ENCODE assay signal across 39 cellular contexts in the genomic region with DNA sequence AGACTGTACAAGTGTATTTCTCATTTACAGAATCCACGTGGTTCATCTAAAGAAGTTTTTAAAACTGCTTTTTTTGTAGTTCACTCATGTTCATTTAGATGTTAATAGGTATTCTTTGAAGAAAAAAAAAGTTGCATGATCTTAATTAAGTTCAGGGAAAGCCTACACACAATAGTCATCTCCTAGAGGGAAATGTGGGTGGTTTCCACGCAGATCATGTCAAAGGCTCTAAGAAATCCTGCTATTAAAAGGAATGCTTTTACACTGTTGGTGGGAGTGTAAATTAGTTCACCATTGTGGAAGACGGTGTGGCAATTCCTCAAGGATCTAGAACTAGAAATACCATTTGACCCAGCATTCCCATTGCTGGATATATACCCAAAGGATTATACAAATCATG.
"Had no signal": no experiment of that assay in that cellular context is flagged by ENCODE, and none has a peak within 500 bp of the region (broad histone marks: within the 10 kb centered on the region; RNA-seq: fewer than 3 reads in every experiment).

No MANE protein-coding gene starts in this region.

- H3K36me3 ChIP-seq: adrenal gland, ascending aorta, brain microvascular endothelial cell, breast epithelium, cardiac muscle cell had no signal

- H3K36me3 Mint-ChIP-seq: activated naive CD4-positive, alpha-beta T cell treated with anti-CD3 and anti-CD28 coated beads, Interleukin-2, amount 10 ng/mL, durations not matched to agents 7 days and 5 days; activated naive CD4-positive, alpha-beta T cell treated with anti-CD3 and anti-CD28 coated beads, Interleukin-2, amount 50 U/mL, for 24 hours; activated naive CD4-positive, alpha-beta T cell treated with anti-CD3 and anti-CD28 coated beads, Interleukin-2, amount 50 U/mL, for 72 hours; activated naive CD8-positive, alpha-beta T cell; activated naive CD8-positive, alpha-beta T cell treated with anti-CD3 and anti-CD28 coated beads for 36 hours; activated naive CD8-positive, alpha-beta T cell treated with anti-CD3 and anti-CD28 coated beads, Interleukin-2, amount 10 ng/mL, durations not matched to agents 7 days and 5 days; brain had no signal

- H3K9me3 Mint-ChIP-seq: activated naive CD4-positive, alpha-beta T cell treated with anti-CD3 and anti-CD28 coated beads for 36 hours; activated naive CD4-positive, alpha-beta T cell treated with anti-CD3 and anti-CD28 coated beads, Interleukin-2, amount 10 ng/mL, durations not matched to agents 7 days and 5 days; activated naive CD4-positive, alpha-beta T cell treated with anti-CD3 and anti-CD28 coated beads, Interleukin-2, amount 50 U/mL, for 24 hours; activated naive CD4-positive, alpha-beta T cell treated with anti-CD3 and anti-CD28 coated beads, Interleukin-2, amount 50 U/mL, for 72 hours; activated naive CD8-positive, alpha-beta T cell treated with anti-CD3 and anti-CD28 coated beads for 36 hours; activated naive CD8-positive, alpha-beta T cell treated with anti-CD3 and anti-CD28 coated beads, Interleukin-2, amount 10 ng/mL, durations not matched to agents 7 days and 5 days; activated naive CD8-positive, alpha-beta T cell treated with anti-CD3 and anti-CD28 coated beads, Interleukin-2, amount 50 U/mL, for 24 hours; activated T-cell treated with anti-CD3 and anti-CD28 coated beads, Interleukin-2, amount 50 U/mL, for 24 hours; activated T-cell treated with anti-CD3 and anti-CD28 coated beads, Interleukin-2, amount 50 U/mL, for 4 hours; activated T-cell treated with anti-CD3 and anti-CD28 coated beads, Interleukin-2, amount 50 U/mL, for 72 hours; activated T-helper 1 cell treated with anti-CD3 and anti-CD28 coated beads, Interleukin-12 subunit alpha, Interleukin-12 subunit beta, Interleukin-2, Interleukin-4 antibody, amounts not matched to agents 30 ng/mL and 10 ng/mL and 1 ng/mL, durations not matched to agents 14 hours and 24 hours and 36 hours; activated T-helper 17 cell treated with anti-CD3 and anti-CD28 coated beads, Interleukin-2, amount 50 U/mL, for 72 hours; activated T-helper 2 cell treated with anti-CD3 and anti-CD28 coated beads, Interferon-gamma antibody, Interleukin-2, Interleukin-4, amounts not matched to agents 10 μg/mL and 5 μg/mL and 100 μg/mL, durations not matched to agents 14 hours and 24 hours and 36 hours; brain had no signal

- H3K4me1 ChIP-seq: adrenal gland, ascending aorta, body of pancreas, breast epithelium had no signal

- FAIRE-seq: astrocyte, bronchial epithelial cell had no signal

- H3K27me3 ChIP-seq: adrenal gland, ascending aorta, body of pancreas, brain microvascular endothelial cell, breast epithelium, cardiac muscle cell had no signal

- H3K27me3 Mint-ChIP-seq: activated naive CD4-positive, alpha-beta T cell treated with anti-CD3 and anti-CD28 coated beads, Interleukin-2, amount 10 ng/mL, durations not matched to agents 7 days and 5 days; activated naive CD4-positive, alpha-beta T cell treated with anti-CD3 and anti-CD28 coated beads, Interleukin-2, amount 50 U/mL, for 24 hours; activated naive CD8-positive, alpha-beta T cell; activated naive CD8-positive, alpha-beta T cell treated with anti-CD3 and anti-CD28 coated beads for 36 hours; activated naive CD8-positive, alpha-beta T cell treated with anti-CD3 and anti-CD28 coated beads, Interleukin-2, amount 50 U/mL, for 24 hours; activated T-cell treated with anti-CD3 and anti-CD28 coated beads, Interleukin-2, amount 50 U/mL, for 24 hours; central memory CD8-positive, alpha-beta T cell had no signal

- H3K27ac ChIP-seq: adrenal gland, ascending aorta, body of pancreas, brain microvascular endothelial cell, breast epithelium, cardiac muscle cell had no signal

- H3K27ac Mint-ChIP-seq: activated naive CD4-positive, alpha-beta T cell treated with anti-CD3 and anti-CD28 coated beads for 36 hours; activated naive CD4-positive, alpha-beta T cell treated with anti-CD3 and anti-CD28 coated beads, Interleukin-2, amount 10 ng/mL, durations not matched to agents 7 days and 5 days; activated naive CD4-positive, alpha-beta T cell treated with anti-CD3 and anti-CD28 coated beads, Interleukin-2, amount 50 U/mL, for 24 hours; activated naive CD4-positive, alpha-beta T cell treated with anti-CD3 and anti-CD28 coated beads, Interleukin-2, amount 50 U/mL, for 72 hours; activated naive CD8-positive, alpha-beta T cell; activated naive CD8-positive, alpha-beta T cell treated with anti-CD3 and anti-CD28 coated beads for 36 hours; activated naive CD8-positive, alpha-beta T cell treated with anti-CD3 and anti-CD28 coated beads, Interleukin-2, amount 10 ng/mL, durations not matched to agents 7 days and 5 days; activated naive CD8-positive, alpha-beta T cell treated with anti-CD3 and anti-CD28 coated beads, Interleukin-2, amount 50 U/mL, for 24 hours; activated T-cell treated with anti-CD3 and anti-CD28 coated beads, Interleukin-2, amount 50 U/mL, for 24 hours; activated T-cell treated with anti-CD3 and anti-CD28 coated beads, Interleukin-2, amount 50 U/mL, for 72 hours; activated T-helper 1 cell treated with anti-CD3 and anti-CD28 coated beads, Interleukin-12 subunit alpha, Interleukin-12 subunit beta, Interleukin-2, Interleukin-4 antibody, amounts not matched to agents 30 ng/mL and 10 ng/mL and 1 ng/mL, durations not matched to agents 14 hours and 24 hours and 36 hours; activated T-helper 17 cell treated with anti-CD3 and anti-CD28 coated beads, Interleukin-2, amount 50 U/mL, for 72 hours; activated T-helper 2 cell treated with anti-CD3 and anti-CD28 coated beads, Interferon-gamma antibody, Interleukin-2, Interleukin-4, amounts not matched to agents 10 μg/mL and 5 μg/mL and 100 μg/mL, durations not matched to agents 14 hours and 24 hours and 36 hours; brain had no signal

- ATAC-seq: activated naive CD4-positive, alpha-beta T cell treated with anti-CD3 and anti-CD28 coated beads, Interleukin-2, amount 50 U/mL, for 72 hours; activated naive CD8-positive, alpha-beta T cell treated with anti-CD3 and anti-CD28 coated beads, Interleukin-2, amount 50 U/mL, for 24 hours; activated T-cell treated with anti-CD3 and anti-CD28 coated beads, Interleukin-2, amount 50 U/mL, for 4 hours; activated T-cell treated with anti-CD3 and anti-CD28 coated beads, Interleukin-2, amount 50 U/mL, for 72 hours; activated T-helper 17 cell treated with anti-CD3 and anti-CD28 coated beads, Interleukin-2, amount 50 U/mL, for 72 hours; body of pancreas had no signal

- DNase-seq: activated effector memory CD4-positive, alpha-beta T cell treated with anti-CD3 and anti-CD28 coated beads, Interleukin-2, amount 50 U/mL, for 16 hours; activated effector memory CD4-positive, alpha-beta T cell treated with Interleukin-2 at 50 U/mL for 16 hours; activated gamma-delta T cell; activated gamma-delta T cell treated with Interleukin-2 at 50 U/mL for 16 hours; activated naive CD4-positive, alpha-beta T cell; activated naive CD4-positive, alpha-beta T cell treated with anti-CD3 and anti-CD28 coated beads for 36 hours; activated naive CD4-positive, alpha-beta T cell treated with anti-CD3 and anti-CD28 coated beads, Interleukin-2, amount 10 ng/mL, durations not matched to agents 7 days and 5 days; activated naive CD4-positive, alpha-beta T cell treated with anti-CD3 and anti-CD28 coated beads, Interleukin-2, amount 50 U/mL, for 16 hours; activated naive CD4-positive, alpha-beta T cell treated with Interleukin-2 at 50 U/mL for 16 hours; activated naive CD8-positive, alpha-beta T cell treated with anti-CD3 and anti-CD28 coated beads for 36 hours; activated naive CD8-positive, alpha-beta T cell treated with anti-CD3 and anti-CD28 coated beads, Interleukin-2, amount 10 ng/mL, durations not matched to agents 7 days and 5 days; activated naive CD8-positive, alpha-beta T cell treated with anti-CD3 and anti-CD28 coated beads, Interleukin-2, amount 50 U/mL, for 24 hours; activated T-cell treated with anti-CD3 and anti-CD28 coated beads, Interleukin-2, amount 50 U/mL, for 1 hour; activated T-cell treated with anti-CD3 and anti-CD28 coated beads, Interleukin-2, amount 50 U/mL, for 24 hours; activated T-cell treated with anti-CD3 and anti-CD28 coated beads, Interleukin-2, amount 50 U/mL, for 4 hours; activated T-cell treated with anti-CD3 and anti-CD28 coated beads, Interleukin-2, amount 50 U/mL, for 48 hours; activated T-cell treated with anti-CD3 and anti-CD28 coated beads, Interleukin-2, amount 50 U/mL, for 72 hours; adrenal gland; amniotic stem cell; amygdala; anterior cingulate cortex; aorta; body of pancreas; brain microvascular endothelial cell; central memory CD4-positive, alpha-beta T cell; cerebellar nuclear complex had no signal

- H3K4me3 ChIP-seq: adrenal gland, ascending aorta, body of pancreas, breast epithelium, cardiac muscle cell had no signal

- H3K9me3 ChIP-seq: adrenal gland, ascending aorta, body of pancreas, breast epithelium had no signal

- H3K4me3 Mint-ChIP-seq: activated naive CD4-positive, alpha-beta T cell treated with anti-CD3 and anti-CD28 coated beads for 36 hours; activated naive CD4-positive, alpha-beta T cell treated with anti-CD3 and anti-CD28 coated beads, Interleukin-2, amount 10 ng/mL, durations not matched to agents 7 days and 5 days; activated naive CD4-positive, alpha-beta T cell treated with anti-CD3 and anti-CD28 coated beads, Interleukin-2, amount 50 U/mL, for 24 hours; activated naive CD8-positive, alpha-beta T cell; activated naive CD8-positive, alpha-beta T cell treated with anti-CD3 and anti-CD28 coated beads for 36 hours; activated naive CD8-positive, alpha-beta T cell treated with anti-CD3 and anti-CD28 coated beads, Interleukin-2, amount 10 ng/mL, durations not matched to agents 7 days and 5 days; activated naive CD8-positive, alpha-beta T cell treated with anti-CD3 and anti-CD28 coated beads, Interleukin-2, amount 50 U/mL, for 24 hours; activated T-cell treated with anti-CD3 and anti-CD28 coated beads, Interleukin-2, amount 50 U/mL, for 24 hours; activated T-cell treated with anti-CD3 and anti-CD28 coated beads, Interleukin-2, amount 50 U/mL, for 4 hours; activated T-cell treated with anti-CD3 and anti-CD28 coated beads, Interleukin-2, amount 50 U/mL, for 72 hours; activated T-helper 1 cell treated with anti-CD3 and anti-CD28 coated beads, Interleukin-12 subunit alpha, Interleukin-12 subunit beta, Interleukin-2, Interleukin-4 antibody, amounts not matched to agents 30 ng/mL and 10 ng/mL and 1 ng/mL, durations not matched to agents 14 hours and 24 hours and 36 hours; activated T-helper 17 cell treated with anti-CD3 and anti-CD28 coated beads, Interleukin-2, amount 50 U/mL, for 72 hours; brain; central memory CD8-positive, alpha-beta T cell had no signal

- H3K4me1 Mint-ChIP-seq: activated naive CD4-positive, alpha-beta T cell treated with anti-CD3 and anti-CD28 coated beads, Interleukin-2, amount 10 ng/mL, durations not matched to agents 7 days and 5 days; activated naive CD4-positive, alpha-beta T cell treated with anti-CD3 and anti-CD28 coated beads, Interleukin-2, amount 50 U/mL, for 24 hours; activated naive CD8-positive, alpha-beta T cell treated with anti-CD3 and anti-CD28 coated beads for 36 hours; activated naive CD8-positive, alpha-beta T cell treated with anti-CD3 and anti-CD28 coated beads, Interleukin-2, amount 10 ng/mL, durations not matched to agents 7 days and 5 days; activated naive CD8-positive, alpha-beta T cell treated with anti-CD3 and anti-CD28 coated beads, Interleukin-2, amount 50 U/mL, for 24 hours; activated T-helper 17 cell treated with anti-CD3 and anti-CD28 coated beads, Interleukin-2, amount 50 U/mL, for 72 hours; central memory CD8-positive, alpha-beta T cell had no signal
